ENCODE assay signal across 17 cellular contexts in the genomic region with DNA sequence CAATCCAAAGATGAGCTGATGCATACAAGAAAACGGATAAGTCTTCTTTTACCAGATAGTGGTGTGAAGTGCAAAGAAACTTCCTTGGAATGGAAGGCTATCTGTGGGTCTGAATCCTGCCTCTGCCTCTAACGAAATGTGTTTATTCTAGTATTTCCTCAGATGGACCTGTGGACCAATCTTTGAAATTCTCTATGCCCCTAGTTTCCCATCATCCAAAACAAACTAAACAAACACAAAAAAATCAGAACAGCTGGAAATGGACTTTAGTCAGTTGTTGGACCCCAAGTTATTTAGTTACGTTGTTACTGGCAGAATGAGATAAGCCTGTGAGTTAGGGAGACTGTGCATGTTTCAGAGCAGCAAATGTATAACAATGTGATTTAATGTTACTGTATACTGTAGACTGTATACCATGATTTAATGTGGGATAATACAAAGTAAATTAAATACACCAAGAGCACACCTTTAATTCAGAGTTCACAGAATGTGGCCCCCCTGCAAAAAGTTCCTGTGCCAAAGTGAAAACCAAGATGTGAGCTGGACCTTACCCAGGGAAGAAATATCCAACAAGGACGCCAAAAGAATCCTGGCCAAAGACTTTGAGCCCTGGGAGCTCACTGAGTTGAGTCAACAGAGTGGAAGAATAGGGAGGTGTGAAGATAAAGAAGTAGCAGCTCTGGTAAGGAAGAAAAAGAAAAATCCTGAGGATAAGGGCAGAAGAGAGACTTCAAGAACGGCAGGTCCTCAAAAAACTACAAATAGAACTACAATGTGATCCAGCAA.
DNase-seq lines count a peak whose midpoint lies in the region; ATAC-seq and TF ChIP-seq lines count a peak whose summit lies in the region.
"Had no signal": no experiment of that assay in that cellular context is flagged by ENCODE, and none has a peak within 500 bp of the region (broad histone marks: within the 10 kb centered on the region; RNA-seq: fewer than 3 reads in every experiment).

No MANE protein-coding gene starts in this region.

- intact Hi-C loops in right lobe of liver (cut with DNase I), result no loop called here

- H3K9me3 ChIP-seq in hepatocyte (ENCODE audit: low read depth), result no peaks in the 10 kb centered on the region
- no peaks in the 10 kb centered on the region for H3K9me3 ChIP-seq in right lobe of liver
- H3K9me3 ChIP-seq: BE2C had no signal

- H3K4me3 Mint-ChIP-seq in HFFc6, result no peak overlapping the region
- H3K4me3 Mint-ChIP-seq in activated naive CD8-positive, alpha-beta T cell treated with anti-CD3 and anti-CD28 coated beads for 36 hours, result no peak overlapping the region
- H3K4me3 Mint-ChIP-seq: CD4-positive, CD25-positive, alpha-beta regulatory T cell; CD8-positive, alpha-beta memory T cell had no signal

- H3K27ac Mint-ChIP-seq in HFFc6, result no peak overlapping the region
- no peak overlapping the region for H3K27ac Mint-ChIP-seq in activated naive CD8-positive, alpha-beta T cell treated with anti-CD3 and anti-CD28 coated beads for 36 hours
- H3K27ac Mint-ChIP-seq: CD4-positive, CD25-positive, alpha-beta regulatory T cell; CD8-positive, alpha-beta memory T cell had no signal

- H3K79me2 ChIP-seq in hepatocyte, result peaks cover 2% of the 10 kb centered on the region

- no peaks in the 10 kb centered on the region for H3K27me3 ChIP-seq in hepatocyte
- no peaks in the 10 kb centered on the region for H3K27me3 ChIP-seq in right lobe of liver
- H3K27me3 ChIP-seq: BE2C had no signal

- H3K36me3 ChIP-seq in hepatocyte (replicated peaks; ENCODE audit: insufficient read depth, low read depth), result no peaks in the 10 kb centered on the region
- H3K36me3 ChIP-seq in right lobe of liver, result no peaks in the 10 kb centered on the region
- H3K36me3 ChIP-seq: BE2C had no signal

- H3K4me3 ChIP-seq in hepatocyte (no peak overlapping the region), right lobe of liver (peak overlapping the region; percentile 37 to 62 (median 60))

- no peaks in the 10 kb centered on the region for H3K4me1 Mint-ChIP-seq in HFFc6 (ENCODE audit: low read depth)
- no peaks in the 10 kb centered on the region for H3K4me1 Mint-ChIP-seq in activated naive CD8-positive, alpha-beta T cell treated with anti-CD3 and anti-CD28 coated beads for 36 hours
- H3K4me1 Mint-ChIP-seq: CD4-positive, CD25-positive, alpha-beta regulatory T cell; CD8-positive, alpha-beta memory T cell had no signal

- 46% methylated on average over 5 of the region's 5 CpGs for WGBS in hepatocyte (ENCODE audit: low lambda C conversion rate, missing lambda C conversion rate)
- 15% methylated on average over 5 of the region's 5 CpGs for WGBS in right lobe of liver (ENCODE audit: insufficient coverage, low coverage, low lambda C conversion rate, missing lambda C conversion rate)

- ATAC-seq in right lobe of liver, result peak; percentile 79 to 88 (median 84)
- ATAC-seq: HCT116 had no signal

- H3K27ac ChIP-seq in hepatocyte (peak overlapping the region; percentile 66), right lobe of liver (peak overlapping the region; percentile 43 to 86 (median 80))

- H3K4me1 ChIP-seq in hepatocyte (ENCODE audit: insufficient read depth) (no peaks in the 10 kb centered on the region), right lobe of liver (peaks cover 0 to 10% (median 0%) of the 10 kb centered on the region in 4 donors)
- H3K4me1 ChIP-seq: BE2C had no signal

- H3K9me3 Mint-ChIP-seq in HFFc6, result peaks cover 30% of the 10 kb centered on the region
- H3K9me3 Mint-ChIP-seq in activated naive CD8-positive, alpha-beta T cell treated with anti-CD3 and anti-CD28 coated beads for 36 hours, result no peaks in the 10 kb centered on the region

- DNase-seq in HuH-7 (ENCODE audit: low spot score) (peak; percentile 14), hepatocyte (ENCODE audit: low spot score) (peak; percentile 38), right lobe of liver (peak in 1 of 3 donors; percentile 61), HFFc6 (no peak), NCI-H510A (lab: John Stamatoyannopoulos, UW) (no peak)
- no peak for DNase-seq in activated naive CD8-positive, alpha-beta T cell treated with anti-CD3 and anti-CD28 coated beads for 36 hours
- DNase-seq: ACHN; BE2C; C1 segment of cervical spinal cord; CD4-positive, CD25-positive, alpha-beta regulatory T cell; CD8-positive, alpha-beta memory T cell; DMS153; DMS79; GDM1; GOT3; H7 had no signal

- H2AFZ ChIP-seq in hepatocyte, result no peak overlapping the region

- H3K4me2 ChIP-seq in hepatocyte, result peak overlapping the region; percentile 52

- H4K20me1 ChIP-seq in hepatocyte (ENCODE audit: insufficient read depth, poor library complexity, severe bottlenecking), result no peaks in the 10 kb centered on the region

- H3K27me3 Mint-ChIP-seq in HFFc6 (ENCODE audit: insufficient read depth), result no peaks in the 10 kb centered on the region
- no peaks in the 10 kb centered on the region for H3K27me3 Mint-ChIP-seq in activated naive CD8-positive, alpha-beta T cell treated with anti-CD3 and anti-CD28 coated beads for 36 hours
- H3K27me3 Mint-ChIP-seq: CD4-positive, CD25-positive, alpha-beta regulatory T cell; CD8-positive, alpha-beta memory T cell had no signal

- no peaks in the 10 kb centered on the region for H3K9me2 ChIP-seq in hepatocyte (replicated peaks; ENCODE audit: insufficient read depth)

- TF ChIP-seq POLR2A in right lobe of liver (IDR thresholded peaks at IDR 0.05), result peak; percentile 84

- no peaks in the 10 kb centered on the region for H3K36me3 Mint-ChIP-seq in HFFc6 (ENCODE audit: low read depth)
- no peaks in the 10 kb centered on the region for H3K36me3 Mint-ChIP-seq in activated naive CD8-positive, alpha-beta T cell treated with anti-CD3 and anti-CD28 coated beads for 36 hours
- H3K36me3 Mint-ChIP-seq: CD4-positive, CD25-positive, alpha-beta regulatory T cell; CD8-positive, alpha-beta memory T cell had no signal

- no peak for TF ChIP-seq CTCF in hepatocyte (IDR thresholded peaks at IDR 0.05; ENCODE audit: poor library complexity)
- TF ChIP-seq CTCF in right lobe of liver (IDR thresholded peaks at IDR 0.05), result no peak
- no peak for TF ChIP-seq CTCF in HFFc6 (IDR thresholded peaks at IDR 0.05)

Comparison
In these comparisons a context has a peak if more than half of its experiments do, and no peak if none do; other contexts are left out.
1. DNase-seq: peak in HuH-7 (single experiment) and hepatocyte (single experiment); none in HFFc6 (single experiment), activated naive CD8-positive, alpha-beta T cell treated with anti-CD3 and anti-CD28 coated beads for 36 hours (single experiment) and NCI-H510A (single experiment).